9 cellular contexts compared by ENCODE assay signal in genomic region chr20:59055302-59055701, GRCh38. TPM values are rescaled to one million over a fixed set of nuclear protein-coding genes. Genes with fewer than 3 reads are reported as not detected.
DNase-seq lines count a peak whose midpoint lies in the region; ATAC-seq and TF ChIP-seq lines count a peak whose summit lies in the region.
"Had no signal": no experiment of that assay in that cellular context is flagged by ENCODE, and none has a peak within 500 bp of the region (broad histone marks: within the 10 kb centered on the region; RNA-seq: fewer than 3 reads in every experiment).

No MANE protein-coding gene starts in this region.

- no peaks in the 10 kb centered on the region for H3K4me1 Mint-ChIP-seq in activated CD4-positive, alpha-beta T cell treated with anti-CD3 and anti-CD28 coated beads for 36 hours
- H3K4me1 Mint-ChIP-seq: nephron progenitor cell had no signal

- H3K27me3 ChIP-seq in BJ (ENCODE audit: control insufficient read depth, insufficient read depth, low read length) (peaks cover 9% of the 10 kb centered on the region), liver (ENCODE audit: control insufficient read depth in 4 of 4, insufficient read depth in 4 of 4, low read length in 3 of 4) (no peaks in the 10 kb centered on the region)

- DNase-seq in BJ (ENCODE audit: low read depth) (no peak), HFF-Myc (ENCODE audit: extremely low read depth, low read depth) (no peak), amniotic epithelial cell (ENCODE audit: low read depth) (peak; percentile 48)
- no peak for DNase-seq in activated CD4-positive, alpha-beta T cell treated with anti-CD3 and anti-CD28 coated beads for 36 hours
- no peak for DNase-seq in activated effector memory CD4-positive, alpha-beta T cell treated with Interleukin-2 at 50 U/mL for 16 hours
- DNase-seq: nephron progenitor cell had no signal

- H3K4me3 Mint-ChIP-seq in activated CD4-positive, alpha-beta T cell treated with anti-CD3 and anti-CD28 coated beads for 36 hours = no peak overlapping the region
- H3K4me3 Mint-ChIP-seq: nephron progenitor cell had no signal

- intact Hi-C loops in activated CD4-positive, alpha-beta T cell treated with anti-CD3 and anti-CD28 coated beads for 36 hours (cut with DNase I, micrococcal nuclease) = no loop called here

- TF ChIP-seq CTCF in BJ (IDR thresholded peaks at IDR 0.05; ENCODE audit: insufficient read depth, low read depth, low read length) = peak; percentile 42
- TF ChIP-seq CTCF in HFF-Myc (IDR thresholded peaks at IDR 0.05; ENCODE audit: low read depth, low read length, missing control alignments) = peak; percentile 15
- TF ChIP-seq CTCF in liver (IDR thresholded peaks at IDR 0.05; ENCODE audit: low read depth, low read length, missing input control) = peak; percentile 31

- CTCF ChIA-PET in BJ (lab: Yijun Ruan, JAX) = interaction anchor here (0.6 kb wide), 1 partner anchor 71 kb away, joined by 3 read pairs; no protein-coding TSS in a partner anchor
- CTCF ChIA-PET in activated CD4-positive, alpha-beta T cell treated with anti-CD3 and anti-CD28 coated beads for 36 hours (lab: Charles Lee) = interaction anchor here (1.3 to 2.5 kb wide), 2 partner anchors 152 to 166 kb away, joined by 5 to 9 read pairs; no protein-coding TSS in a partner anchor

- POLR2A ChIA-PET in BJ (lab: Charles Lee) = no interaction called here
- POLR2A ChIA-PET in activated CD4-positive, alpha-beta T cell treated with anti-CD3 and anti-CD28 coated beads for 36 hours (lab: Charles Lee) = no interaction called here

- H3K9me3 Mint-ChIP-seq in activated CD4-positive, alpha-beta T cell treated with anti-CD3 and anti-CD28 coated beads for 36 hours (ENCODE audit: low read depth) = no peaks in the 10 kb centered on the region

- H3K4me3 ChIP-seq in BJ (ENCODE audit: low read depth, low read length) (no peak overlapping the region), HFF-Myc (replicated peaks; ENCODE audit: low read depth, low read length) (no peak overlapping the region), liver (ENCODE audit: low read depth in 1 of 3, low read length in 3 of 3) (no peak overlapping the region)

- 71% methylated on average over 7 of the region's 7 CpGs for WGBS in liver

- ATAC-seq in HG03378 (IDR thresholded peaks at IDR 0.05; ENCODE audit: unreplicated experiment) (no peak), GM21825 (IDR thresholded peaks at IDR 0.05; ENCODE audit: unreplicated experiment) (no peak)
- ATAC-seq in activated CD4-positive, alpha-beta T cell treated with anti-CD3 and anti-CD28 coated beads for 36 hours = no peak

- no peaks in the 10 kb centered on the region for H3K36me3 Mint-ChIP-seq in activated CD4-positive, alpha-beta T cell treated with anti-CD3 and anti-CD28 coated beads for 36 hours (ENCODE audit: low read depth)

- no peaks in the 10 kb centered on the region for H3K4me1 ChIP-seq in liver (ENCODE audit: control insufficient read depth in 4 of 4, insufficient read depth in 4 of 4, low read length in 3 of 4)

- peak; percentile 55 to 57 for TF ChIP-seq RAD21 in liver (IDR thresholded peaks at IDR 0.05)

- no peak overlapping the region for H3K27ac ChIP-seq in liver (ENCODE audit: low read depth in 1 of 2, low read length in 2 of 2)

- H3K9me3 ChIP-seq in liver (ENCODE audit: control insufficient read depth in 4 of 4, low read length in 3 of 4) = no peaks in the 10 kb centered on the region

- no peak overlapping the region for H3K9ac ChIP-seq in liver (ENCODE audit: low read depth in 1 of 2, low read length in 2 of 2)

- H3K36me3 ChIP-seq in BJ (ENCODE audit: control insufficient read depth, insufficient read depth, low read length) (no peaks in the 10 kb centered on the region), liver (ENCODE audit: control insufficient read depth in 4 of 4, insufficient read depth in 3 of 4, low read depth in 1 of 4, low read length in 3 of 4) (no peaks in the 10 kb centered on the region)

- peaks cover 7% of the 10 kb centered on the region for H3K27me3 Mint-ChIP-seq in activated CD4-positive, alpha-beta T cell treated with anti-CD3 and anti-CD28 coated beads for 36 hours

- H3K27ac Mint-ChIP-seq in activated CD4-positive, alpha-beta T cell treated with anti-CD3 and anti-CD28 coated beads for 36 hours = no peak overlapping the region
- H3K27ac Mint-ChIP-seq: nephron progenitor cell had no signal

TF ChIP-seq in liver, 16 proteins besides CTCF, POLR2A, EP300 and RAD21 (continues in another document):
- TF ChIP-seq, protein P1, sequence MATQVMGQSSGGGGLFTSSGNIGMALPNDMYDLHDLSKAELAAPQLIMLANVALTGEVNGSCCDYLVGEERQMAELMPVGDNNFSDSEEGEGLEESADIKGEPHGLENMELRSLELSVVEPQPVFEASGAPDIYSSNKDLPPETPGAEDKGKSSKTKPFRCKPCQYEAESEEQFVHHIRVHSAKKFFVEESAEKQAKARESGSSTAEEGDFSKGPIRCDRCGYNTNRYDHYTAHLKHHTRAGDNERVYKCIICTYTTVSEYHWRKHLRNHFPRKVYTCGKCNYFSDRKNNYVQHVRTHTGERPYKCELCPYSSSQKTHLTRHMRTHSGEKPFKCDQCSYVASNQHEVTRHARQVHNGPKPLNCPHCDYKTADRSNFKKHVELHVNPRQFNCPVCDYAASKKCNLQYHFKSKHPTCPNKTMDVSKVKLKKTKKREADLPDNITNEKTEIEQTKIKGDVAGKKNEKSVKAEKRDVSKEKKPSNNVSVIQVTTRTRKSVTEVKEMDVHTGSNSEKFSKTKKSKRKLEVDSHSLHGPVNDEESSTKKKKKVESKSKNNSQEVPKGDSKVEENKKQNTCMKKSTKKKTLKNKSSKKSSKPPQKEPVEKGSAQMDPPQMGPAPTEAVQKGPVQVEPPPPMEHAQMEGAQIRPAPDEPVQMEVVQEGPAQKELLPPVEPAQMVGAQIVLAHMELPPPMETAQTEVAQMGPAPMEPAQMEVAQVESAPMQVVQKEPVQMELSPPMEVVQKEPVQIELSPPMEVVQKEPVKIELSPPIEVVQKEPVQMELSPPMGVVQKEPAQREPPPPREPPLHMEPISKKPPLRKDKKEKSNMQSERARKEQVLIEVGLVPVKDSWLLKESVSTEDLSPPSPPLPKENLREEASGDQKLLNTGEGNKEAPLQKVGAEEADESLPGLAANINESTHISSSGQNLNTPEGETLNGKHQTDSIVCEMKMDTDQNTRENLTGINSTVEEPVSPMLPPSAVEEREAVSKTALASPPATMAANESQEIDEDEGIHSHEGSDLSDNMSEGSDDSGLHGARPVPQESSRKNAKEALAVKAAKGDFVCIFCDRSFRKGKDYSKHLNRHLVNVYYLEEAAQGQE (IDR thresholded peaks at IDR 0.05) = no peak
- no peak for TF ChIP-seq ATF3 (IDR thresholded peaks at IDR 0.05)
- TF ChIP-seq GABPA (IDR thresholded peaks at IDR 0.05 in 1 of 2, conservative IDR thresholded peaks at IDR 0.05 in 1 of 2) = no peak
- no peak for TF ChIP-seq HNF4G (IDR thresholded peaks at IDR 0.05)
- TF ChIP-seq JUND (IDR thresholded peaks at IDR 0.05) = no peak
- TF ChIP-seq FOXA2 (IDR thresholded peaks at IDR 0.05) = no peak
- no peak for TF ChIP-seq NR2F2 (IDR thresholded peaks at IDR 0.05)
- no peak for TF ChIP-seq TAF1 (conservative IDR thresholded peaks at IDR 0.05)
- no peak for TF ChIP-seq HNF4A (conservative IDR thresholded peaks at IDR 0.05)
- TF ChIP-seq YY1 (IDR thresholded peaks at IDR 0.05) = no peak
- no peak for TF ChIP-seq ZBTB33 (IDR thresholded peaks at IDR 0.05)
- no peak for TF ChIP-seq FOXA1 (IDR thresholded peaks at IDR 0.05)
- TF ChIP-seq RXRA (IDR thresholded peaks at IDR 0.05) = no peak
- no peak for TF ChIP-seq SP1 (IDR thresholded peaks at IDR 0.05)

RNA-seq across cellular contexts. Expression of gene PRELID3B, which starts 12.7 kb away (rescaled TPM):
- polyA plus RNA-seq in BJ (2011; rRNA removed) (76.0 and 85.4 TPM in 2 replicates), liver (10 to 100 TPM; 18.2 to 18.6 TPM)
- polyA minus RNA-seq in BJ (2011; rRNA and poly(A)+ RNA removed) = 44.5 and 99.0 TPM in 2 replicates
- 10 to 100 TPM; 32.0 to 38.1 TPM for total RNA-seq in liver
- 100 to 1,000 TPM; 148 to 196 TPM for total RNA-seq in activated CD4-positive, alpha-beta T cell treated with anti-CD3 and anti-CD28 coated beads for 36 hours

RNA-seq across cellular contexts. Expression of gene ATP5F1E, which starts 23.2 kb away (rescaled TPM):
- 54.5 and 75.1 TPM in 2 replicates for polyA plus RNA-seq in BJ (2011; rRNA removed)
- polyA minus RNA-seq in BJ (2011; rRNA and poly(A)+ RNA removed) = 6.8 and 9.9 TPM in 2 replicates
- total RNA-seq in liver = 10 to 100 TPM; 11.7 to 16.6 TPM
- polyA plus RNA-seq in liver = 100 to 1,000 TPM in 1 of 2 donors, 10 to 100 TPM in 1; 38.8 to 148 TPM
- 10 to 100 TPM; 63.5 to 76.1 TPM for total RNA-seq in activated CD4-positive, alpha-beta T cell treated with anti-CD3 and anti-CD28 coated beads for 36 hours

RNA-seq across cellular contexts. Expression of gene TUBB1, which starts 36.1 kb away (rescaled TPM):
- polyA plus RNA-seq in BJ (2011; rRNA removed) = 0.01 TPM in 1 of 2 replicates, not detected in the other
- not detected in 2 replicates for polyA minus RNA-seq in BJ (2011; rRNA and poly(A)+ RNA removed)
- total RNA-seq in liver = 10 to 100 TPM in 1 of 2 donors, under 1 TPM in 1; 0.17 to 59.5 TPM
- polyA plus RNA-seq in liver = under 1 TPM; 0.20 to 0.28 TPM
- not detected for total RNA-seq in activated CD4-positive, alpha-beta T cell treated with anti-CD3 and anti-CD28 coated beads for 36 hours

RNA-seq across cellular contexts. Expression of gene CTSZ, which starts 48.2 kb away (rescaled TPM):
- 231 and 288 TPM in 2 replicates for polyA plus RNA-seq in BJ (2011; rRNA removed)
- 101 and 132 TPM in 2 replicates for polyA minus RNA-seq in BJ (2011; rRNA and poly(A)+ RNA removed)
- 100 to 1,000 TPM; 146 to 233 TPM for total RNA-seq in liver
- polyA plus RNA-seq in liver = 100 to 1,000 TPM in 1 of 2 donors, 10 to 100 TPM in 1; 11.8 to 229 TPM
- 10 to 100 TPM; 26.6 to 29.4 TPM for total RNA-seq in activated CD4-positive, alpha-beta T cell treated with anti-CD3 and anti-CD28 coated beads for 36 hours
